Comparison of ENCODE assay signal across 9 cellular contexts in the genomic region with DNA sequence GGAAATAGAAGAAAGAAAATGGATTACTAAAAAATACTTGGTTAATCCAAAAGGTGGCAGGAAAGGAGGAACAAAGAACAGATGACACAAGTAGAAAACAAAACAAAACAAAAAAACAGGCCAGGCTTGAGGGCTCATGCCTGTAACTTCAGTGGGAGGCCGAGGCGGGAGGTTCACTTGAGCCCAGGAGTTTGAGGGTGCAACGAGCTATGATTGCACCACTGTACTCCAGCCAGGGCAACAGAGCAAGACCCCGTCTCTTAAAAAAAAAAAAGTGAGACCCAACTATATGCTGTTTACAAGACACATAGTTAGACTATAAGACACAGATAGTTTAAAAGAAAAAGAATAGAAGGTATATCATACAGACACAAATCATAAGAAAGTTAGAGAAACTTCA. TPM values are rescaled to one million over a fixed set of nuclear protein-coding genes. Genes with fewer than 3 reads are reported as not detected.
"Had no signal": no experiment of that assay in that cellular context is flagged by ENCODE, and none has a peak within 500 bp of the region (broad histone marks: within the 10 kb centered on the region; RNA-seq: fewer than 3 reads in every experiment).

No MANE protein-coding gene starts in this region.

- H3K4me1 ChIP-seq: HAP-1 had no signal

- H3K9ac ChIP-seq: GM23248 had no signal

- H3K9me3 ChIP-seq: HAP-1 had no signal

- FAIRE-seq: HTR-8/SVneo had no signal

- H3K27ac ChIP-seq: GM23248 had no signal

- H3K4me3 ChIP-seq: GM23248, HAP-1 had no signal

- H3K36me3 ChIP-seq: HAP-1 had no signal

- DNase-seq: GM23248, GOT3, H7, IMR-90, KBM-7 had no signal

- ATAC-seq: HCT116 had no signal

RNA-seq across cellular contexts. Expression of gene AK8, which starts 59.5 kb away (rescaled TPM):
- total RNA-seq: HT-29 had no signal
